ENCODE assay signal across 22 cellular contexts in the genomic region with DNA sequence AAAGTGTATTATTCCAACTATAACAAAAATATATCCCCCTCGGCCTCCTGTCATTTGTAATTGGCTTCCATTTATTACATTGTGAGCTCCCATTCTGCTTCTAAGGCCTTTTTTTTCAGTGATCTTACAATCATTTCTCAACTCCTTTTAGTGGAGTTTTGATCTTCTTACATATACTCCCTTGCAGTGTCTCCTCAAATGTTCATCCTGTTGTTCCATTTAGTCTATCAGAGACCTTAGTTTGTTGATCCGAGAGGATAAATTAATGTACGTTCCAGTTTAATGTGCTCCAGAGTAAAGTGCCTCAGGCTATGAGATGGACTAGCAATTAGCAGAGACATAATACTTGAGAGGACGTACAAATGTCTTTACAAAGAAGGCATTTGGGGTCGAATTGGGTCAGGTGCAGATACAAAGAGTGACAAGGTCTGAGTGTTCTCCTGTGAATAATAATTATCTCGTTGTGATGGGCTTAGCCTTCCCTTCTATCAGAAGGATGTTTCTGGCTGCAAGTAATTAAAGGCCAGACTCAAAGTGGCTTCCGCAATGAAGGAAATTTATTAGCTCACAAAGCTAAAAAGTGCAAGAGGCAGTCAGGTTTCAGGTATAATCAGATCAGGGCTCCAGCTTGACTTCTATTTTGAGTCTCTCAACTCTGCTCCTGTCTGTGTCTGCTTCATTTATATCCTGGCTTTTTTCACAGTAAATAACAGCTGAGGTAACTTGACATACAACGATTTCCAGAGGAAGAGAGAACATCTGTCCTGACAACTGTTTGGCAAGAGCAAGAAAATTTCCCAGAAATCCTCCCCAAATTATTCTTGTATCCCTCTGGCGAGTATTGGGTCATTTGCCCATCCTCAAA. TPM values are rescaled to one million over a fixed set of nuclear protein-coding genes. Genes with fewer than 3 reads are reported as not detected.
DNase-seq lines count a peak whose midpoint lies in the region; ATAC-seq and TF ChIP-seq lines count a peak whose summit lies in the region.
"Had no signal": no experiment of that assay in that cellular context is flagged by ENCODE, and none has a peak within 500 bp of the region (broad histone marks: within the 10 kb centered on the region; RNA-seq: fewer than 3 reads in every experiment).

No MANE protein-coding gene starts in this region.

- intact Hi-C loops in OCI-LY7 (cut with micrococcal nuclease; ENCODE audit: unreplicated experiment) = no loop called here

- ATAC-seq in stimulated activated naive CD8-positive, alpha-beta T cell treated with anti-CD3 and anti-CD28 coated beads, Interleukin-15, amount 100 ng/mL, for 72 hours = no peak

- H3K4me2 ChIP-seq in OCI-LY7 (ENCODE audit: low read length) = no peak overlapping the region

- no peak overlapping the region for H3K27ac ChIP-seq in OCI-LY7 (ENCODE audit: low read depth, low read length, poor library complexity, severe bottlenecking)
- H3K27ac ChIP-seq: 22Rv1 had no signal

- no peaks in the 10 kb centered on the region for H3K9me3 ChIP-seq in OCI-LY7 (ENCODE audit: low read length)

- DNase-seq in DMS 273 (lab: John Stamatoyannopoulos, UW; ENCODE audit: unreplicated experiment) (peak; percentile 8), DMS 273 treated with DMSO at 0.1 percent for 48 hours (lab: John Stamatoyannopoulos, UW) (no peak), NCI-H1105 treated with DMSO at 0.1 percent for 48 hours (lab: John Stamatoyannopoulos, UW) (peak; percentile 36), OCI-LY7 (ENCODE audit: low spot score) (no peak), myocyte (ENCODE audit: low read depth) (peak; percentile 22)
- no peak for DNase-seq in stimulated activated CD4-positive, alpha-beta T cell treated with anti-CD3 and anti-CD28 coated beads, Interleukin-2, amount 100 ng/mL, for 48 hours
- no peak for DNase-seq in stimulated activated naive CD8-positive, alpha-beta T cell treated with anti-CD3 and anti-CD28 coated beads, Interleukin-15, amount 100 ng/mL, for 72 hours
- DNase-seq in NK-92 treated with Interleukin-12 subunit alpha and Interleukin-12 subunit beta, amount 100 ng/mL, for 24 hours (lab: John Stamatoyannopoulos, UW) = no peak
- DNase-seq: AML-193; CD4-positive, CD25-positive, alpha-beta regulatory T cell; COR-L47; DMS153; GF-D8; H9; Karpas-422; MG63; NCI-H1048; NCI-H187; NCI-H446; NCI-H526 treated with DMSO at 0.1 percent for 48 hours had no signal

- no peaks in the 10 kb centered on the region for H3K79me2 ChIP-seq in OCI-LY7 (ENCODE audit: insufficient read depth, low read depth, low read length)

- H3K27ac Mint-ChIP-seq in stimulated activated naive CD8-positive, alpha-beta T cell treated with anti-CD3 and anti-CD28 coated beads, Interleukin-15, amount 100 ng/mL, for 72 hours = no peak overlapping the region
- H3K27ac Mint-ChIP-seq: CD4-positive, CD25-positive, alpha-beta regulatory T cell; H9 had no signal

- peak overlapping the region; percentile 5; the same call in 1 of the 2 replicates for H2AFZ ChIP-seq in OCI-LY7 (ENCODE audit: low read length)

- no peaks in the 10 kb centered on the region; the same call in 1 of the 2 replicates for H3K36me3 ChIP-seq in OCI-LY7 (ENCODE audit: insufficient read depth, low read length)
- H3K36me3 ChIP-seq: MG63 had no signal

- H3K27me3 Mint-ChIP-seq in stimulated activated naive CD8-positive, alpha-beta T cell treated with anti-CD3 and anti-CD28 coated beads, Interleukin-15, amount 100 ng/mL, for 72 hours = peaks cover 9% of the 10 kb centered on the region
- H3K27me3 Mint-ChIP-seq: IgD-negative memory B cell had no signal

- BruUV-seq in OCI-LY7 (replicated peaks; lab: Mats Ljungman, UMichigan) = no TSS peak

- H4K20me1 ChIP-seq in OCI-LY7 (ENCODE audit: insufficient read depth, low read length) = no peaks in the 10 kb centered on the region

- no peak overlapping the region for H3K4me3 Mint-ChIP-seq in stimulated activated naive CD8-positive, alpha-beta T cell treated with anti-CD3 and anti-CD28 coated beads, Interleukin-15, amount 100 ng/mL, for 72 hours
- H3K4me3 Mint-ChIP-seq: CD4-positive, CD25-positive, alpha-beta regulatory T cell; H9; IgD-negative memory B cell had no signal

- CTCF ChIA-PET in OCI-LY7 (lab: Charles Lee; ENCODE audit: unreplicated experiment) = interaction anchor here (1.3 kb wide), 1 partner anchor 30 kb away, joined by 4 read pairs; the partner anchor contains the start of gene ARRDC3

- H3K9me3 Mint-ChIP-seq in stimulated activated naive CD8-positive, alpha-beta T cell treated with anti-CD3 and anti-CD28 coated beads, Interleukin-15, amount 100 ng/mL, for 72 hours = peaks cover 0 to 8% of the 10 kb centered on the region in 2 donors
- H3K9me3 Mint-ChIP-seq: IgD-negative memory B cell had no signal

- TF ChIP-seq CTCF in OCI-LY7 (conservative IDR thresholded peaks at IDR 0.05; ENCODE audit: low read length) = no peak

- POLR2A ChIA-PET in OCI-LY7 (lab: Charles Lee) = interaction anchor here (0.8 to 1.4 kb wide), 3 partner anchors 21 to 30 kb away, joined by 4 to 7 read pairs (median 5); partner anchors contain the start of gene ARRDC3

- H3K9me2 ChIP-seq in OCI-LY7 (ENCODE audit: insufficient read depth, low read length) = no peaks in the 10 kb centered on the region

- H3K4me1 Mint-ChIP-seq in stimulated activated naive CD8-positive, alpha-beta T cell treated with anti-CD3 and anti-CD28 coated beads, Interleukin-15, amount 100 ng/mL, for 72 hours = no peaks in the 10 kb centered on the region

- H3K4me3 ChIP-seq in OCI-LY7 (ENCODE audit: low read depth, low read length, poor library complexity, severe bottlenecking) = no peak overlapping the region
- H3K4me3 ChIP-seq: MG63 had no signal

- peaks cover 31% of the 10 kb centered on the region for H3K4me1 ChIP-seq in OCI-LY7 (ENCODE audit: insufficient read depth, low read length, poor library complexity, severe bottlenecking)

RNA-seq across cellular contexts. Expression of gene ARRDC3, which starts 30.1 kb away (rescaled TPM):
- total RNA-seq in OCI-LY7 (2014; rRNA removed; shearing (Covaris generic)) = 30.6 TPM in 2 replicates
- total RNA-seq in OCI-LY7 (2022) (26.3 and 30.0 TPM in 2 replicates), myocyte (46.9 and 53.0 TPM in 2 replicates)
- polyA plus RNA-seq in myocyte (2012) = 7.8 TPM

Comparison
In these comparisons a context has a peak if more than half of its experiments do, and no peak if none do; other contexts are left out.
1. DNase-seq: peak in DMS 273 (single experiment), NCI-H1105 treated with DMSO at 0.1 percent for 48 hours (single experiment) and myocyte (single experiment); none in DMS 273 treated with DMSO at 0.1 percent for 48 hours (single experiment), OCI-LY7 (single experiment), stimulated activated CD4-positive, alpha-beta T cell treated with anti-CD3 and anti-CD28 coated beads, Interleukin-2, amount 100 ng/mL, for 48 hours (0 of 2), stimulated activated naive CD8-positive, alpha-beta T cell treated with anti-CD3 and anti-CD28 coated beads, Interleukin-15, amount 100 ng/mL, for 72 hours (0 of 2) and NK-92 treated with Interleukin-12 subunit alpha and Interleukin-12 subunit beta, amount 100 ng/mL, for 24 hours (single experiment).